16 cellular contexts compared by ENCODE assay signal in genomic region chr3:127064391-127065137, GRCh38.
DNase-seq lines count a peak whose midpoint lies in the region; ATAC-seq, FAIRE-seq and TF ChIP-seq lines count a peak whose summit lies in the region.
"Had no signal": no experiment of that assay in that cellular context is flagged by ENCODE, and none has a peak within 500 bp of the region (broad histone marks: within the 10 kb centered on the region; RNA-seq: fewer than 3 reads in every experiment).

No MANE protein-coding gene starts in this region.

- H3K9me3 ChIP-seq in kidney (ENCODE audit: control insufficient read depth in 1 of 2, low read length in 2 of 2): peaks cover 0 to 2% of the 10 kb centered on the region in 2 donors

- H3K27me3 Mint-ChIP-seq in natural killer cell treated with Interleukin-12 subunit alpha and Interleukin-12 subunit beta and Interleukin-15 and Interleukin-18, amount 100 ng/mL, for 72 hours: peaks cover 13 to 16% of the 10 kb centered on the region in 2 donors
- peaks cover 8 to 36% of the 10 kb centered on the region in 2 donors for H3K27me3 Mint-ChIP-seq in natural killer cell (ENCODE audit: low read depth in 2 of 2)
- H3K27me3 Mint-ChIP-seq in endothelial cell (ENCODE audit: unreplicated experiment): peaks cover 2% of the 10 kb centered on the region

- H3K36me3 ChIP-seq in kidney (ENCODE audit: control insufficient read depth in 1 of 2, insufficient read depth in 2 of 2, low read length in 2 of 2): no peaks in the 10 kb centered on the region
- H3K36me3 ChIP-seq: left ventricle myocardium inferior, WERI-Rb-1 had no signal

- DNase-seq in natural killer cell treated with Interleukin-12 subunit alpha and Interleukin-12 subunit beta and Interleukin-15 and Interleukin-18, amount 100 ng/mL, for 72 hours (ENCODE audit: low spot score): peak; percentile 53
- DNase-seq in natural killer cell (no peak), astrocyte of the spinal cord (ENCODE audit: low read depth, low spot score) (peak; percentile 22), kidney (peak; percentile 48), endothelial cell (ENCODE audit: low spot score) (no peak), 8988T (no peak), SHP77 treated with DMSO at 0.1 percent for 48 hours (lab: John Stamatoyannopoulos, UW) (no peak)
- DNase-seq: activated T-cell treated with anti-CD3 and anti-CD28 coated beads, Interleukin-2, amount 50 U/mL, for 48 hours; caudate nucleus; left ventricle myocardium inferior; NCI-H345; stimulated activated CD4-positive, alpha-beta T cell treated with anti-CD3 and anti-CD28 coated beads, Interleukin-2, amount 100 ng/mL, for 48 hours; stimulated activated naive CD8-positive, alpha-beta T cell treated with anti-CD3 and anti-CD28 coated beads, Interleukin-15, amount 100 ng/mL, for 72 hours; WERI-Rb-1 had no signal

- H3K4me1 Mint-ChIP-seq in natural killer cell treated with Interleukin-12 subunit alpha and Interleukin-12 subunit beta and Interleukin-15 and Interleukin-18, amount 100 ng/mL, for 72 hours (ENCODE audit: low read depth in 2 of 2): no peaks in the 10 kb centered on the region
- H3K4me1 Mint-ChIP-seq in natural killer cell (no peaks in the 10 kb centered on the region), endothelial cell (ENCODE audit: unreplicated experiment) (no peaks in the 10 kb centered on the region)
- H3K4me1 Mint-ChIP-seq: stimulated activated naive CD8-positive, alpha-beta T cell treated with anti-CD3 and anti-CD28 coated beads, Interleukin-15, amount 100 ng/mL, for 72 hours had no signal

- no peaks in the 10 kb centered on the region for H3K36me3 Mint-ChIP-seq in natural killer cell treated with Interleukin-12 subunit alpha and Interleukin-12 subunit beta and Interleukin-15 and Interleukin-18, amount 100 ng/mL, for 72 hours
- H3K36me3 Mint-ChIP-seq in natural killer cell: no peaks in the 10 kb centered on the region
- no peaks in the 10 kb centered on the region for H3K36me3 Mint-ChIP-seq in endothelial cell (ENCODE audit: low read depth, unreplicated experiment)

- peak; percentile 8 to 44 for ATAC-seq in natural killer cell treated with Interleukin-12 subunit alpha and Interleukin-12 subunit beta and Interleukin-15 and Interleukin-18, amount 100 ng/mL, for 72 hours
- no peak for ATAC-seq in natural killer cell
- ATAC-seq in HG03139 (IDR thresholded peaks at IDR 0.05; ENCODE audit: unreplicated experiment): no peak
- ATAC-seq: Right ventricle myocardium inferior; stimulated activated naive CD8-positive, alpha-beta T cell treated with anti-CD3 and anti-CD28 coated beads, Interleukin-15, amount 100 ng/mL, for 72 hours had no signal

- no peaks in the 10 kb centered on the region for H3K4me1 ChIP-seq in kidney (ENCODE audit: control insufficient read depth in 1 of 2, insufficient read depth in 1 of 2, low read depth in 1 of 2, low read length in 2 of 2)
- H3K4me1 ChIP-seq: left ventricle myocardium inferior had no signal

- H3K4me3 ChIP-seq in astrocyte of the spinal cord (ENCODE audit: low read depth, low read length) (no peak overlapping the region), kidney (ENCODE audit: low read length in 2 of 2) (no peak overlapping the region)
- H3K4me3 ChIP-seq: left ventricle myocardium inferior had no signal

- H3K27ac ChIP-seq in kidney (ENCODE audit: low read depth in 2 of 2, low read length in 2 of 2): no peak overlapping the region
- H3K27ac ChIP-seq: left ventricle myocardium inferior, WERI-Rb-1 had no signal

- no peak overlapping the region for H3K9ac ChIP-seq in kidney (ENCODE audit: low read length in 2 of 2)

- intact Hi-C loops in natural killer cell (cut with micrococcal nuclease) (no loop called here), kidney (cut with DNase I) (no loop called here)

- H3K4me3 Mint-ChIP-seq in natural killer cell treated with Interleukin-12 subunit alpha and Interleukin-12 subunit beta and Interleukin-15 and Interleukin-18, amount 100 ng/mL, for 72 hours: no peak overlapping the region
- H3K4me3 Mint-ChIP-seq in natural killer cell: no peak overlapping the region
- no peak overlapping the region for H3K4me3 Mint-ChIP-seq in endothelial cell (ENCODE audit: unreplicated experiment)
- H3K4me3 Mint-ChIP-seq: stimulated activated naive CD8-positive, alpha-beta T cell treated with anti-CD3 and anti-CD28 coated beads, Interleukin-15, amount 100 ng/mL, for 72 hours had no signal

- in situ Hi-C loops in astrocyte of the spinal cord (cut with HindIII; ENCODE audit: low sequenced_read_pairs): no loop called here

- no peak for FAIRE-seq in kidney (lab: Jason Lieb, UNC)

- no peaks in the 10 kb centered on the region for H3K9me3 Mint-ChIP-seq in natural killer cell treated with Interleukin-12 subunit alpha and Interleukin-12 subunit beta and Interleukin-15 and Interleukin-18, amount 100 ng/mL, for 72 hours
- no peaks in the 10 kb centered on the region for H3K9me3 Mint-ChIP-seq in natural killer cell
- H3K9me3 Mint-ChIP-seq in endothelial cell (ENCODE audit: unreplicated experiment): no peaks in the 10 kb centered on the region

- no peak overlapping the region for H3K27ac Mint-ChIP-seq in natural killer cell treated with Interleukin-12 subunit alpha and Interleukin-12 subunit beta and Interleukin-15 and Interleukin-18, amount 100 ng/mL, for 72 hours
- H3K27ac Mint-ChIP-seq in natural killer cell (no peak overlapping the region), endothelial cell (ENCODE audit: unreplicated experiment) (no peak overlapping the region)

- no peak for TF ChIP-seq CTCF in natural killer cell (IDR thresholded peaks at IDR 0.05)
- no peak for TF ChIP-seq CTCF in astrocyte of the spinal cord (IDR thresholded peaks at IDR 0.05; ENCODE audit: low read depth, low read length)
- no peak for TF ChIP-seq CTCF in kidney (IDR thresholded peaks at IDR 0.05; ENCODE audit: borderline replicate concordance, extremely low read depth, insufficient read depth)
- TF ChIP-seq CTCF in endothelial cell (IDR thresholded peaks at IDR 0.05; ENCODE audit: unreplicated experiment): no peak

Comparison
In these comparisons a context has a peak if more than half of its experiments do, and no peak if none do; other contexts are left out.
1. ATAC-seq: peak in natural killer cell treated with Interleukin-12 subunit alpha and Interleukin-12 subunit beta and Interleukin-15 and Interleukin-18, amount 100 ng/mL, for 72 hours (2 of 2); none in natural killer cell (0 of 3) and HG03139 (single experiment).
2. DNase-seq: peak in natural killer cell treated with Interleukin-12 subunit alpha and Interleukin-12 subunit beta and Interleukin-15 and Interleukin-18, amount 100 ng/mL, for 72 hours (single experiment), astrocyte of the spinal cord (single experiment) and kidney (single experiment); none in natural killer cell (single experiment), endothelial cell (single experiment), 8988T (single experiment) and SHP77 treated with DMSO at 0.1 percent for 48 hours (single experiment).